9 cellular contexts compared by ENCODE assay signal in the genomic region with DNA sequence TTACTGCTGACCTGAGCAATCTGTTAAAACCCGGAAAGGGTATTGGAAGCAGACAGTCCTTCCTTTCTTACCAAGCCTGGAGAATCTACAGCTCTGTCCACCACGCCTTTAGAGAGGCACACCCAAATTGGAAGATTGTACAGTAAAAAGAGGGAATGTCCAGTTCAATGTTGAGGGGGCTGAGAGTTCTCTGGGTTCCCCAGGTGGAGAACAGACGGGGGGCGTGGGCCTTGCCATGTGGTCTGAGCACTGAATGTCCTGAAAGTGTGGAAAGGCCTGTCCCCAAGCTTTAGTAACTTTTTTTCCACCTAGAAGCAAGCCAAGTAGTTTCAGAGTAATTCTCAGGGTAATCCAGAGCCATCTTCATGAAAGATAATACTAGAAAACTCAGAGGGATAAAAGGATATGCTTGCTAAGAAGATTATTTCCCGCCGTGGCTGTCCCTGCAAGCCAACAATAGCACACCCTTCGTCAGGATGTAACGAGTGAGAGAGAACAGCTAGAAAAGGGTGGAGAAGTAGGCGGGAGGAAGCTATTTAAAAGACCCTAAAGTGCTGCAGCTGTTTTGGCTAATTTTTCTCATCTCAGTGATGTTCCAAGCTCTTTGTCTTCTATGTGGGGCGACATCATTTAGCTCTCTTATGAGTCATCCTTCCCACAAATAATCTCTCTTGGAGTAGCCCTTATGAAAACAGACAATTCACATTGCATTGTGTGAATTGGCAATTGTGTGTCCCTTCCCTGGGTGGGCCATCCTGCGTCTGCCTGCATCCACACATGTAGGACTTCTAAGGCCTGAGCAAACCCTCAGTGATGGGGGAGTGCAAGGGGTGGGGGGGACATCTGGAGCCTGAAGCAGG.
DNase-seq lines count a peak whose midpoint lies in the region; ATAC-seq and TF ChIP-seq lines count a peak whose summit lies in the region.
"Had no signal": no experiment of that assay in that cellular context is flagged by ENCODE, and none has a peak within 500 bp of the region (broad histone marks: within the 10 kb centered on the region; RNA-seq: fewer than 3 reads in every experiment).

No MANE protein-coding gene starts in this region.

- peak overlapping the region; percentile 19 for H3K4me3 ChIP-seq in WERI-Rb-1 (ENCODE audit: low read depth, low read length)
- no peak overlapping the region for H3K4me3 ChIP-seq in skin epidermis

- CTCF ChIA-PET in GM10248 (lab: Yijun Ruan, JAX), result interaction anchor here (1.6 to 1.8 kb wide), 2 partner anchors 9 to 19 kb away, joined by 5 read pairs; no protein-coding TSS in a partner anchor

- peak; percentile 40 to 94 for ATAC-seq in left cardiac atrium
- ATAC-seq in GM18873 (IDR thresholded peaks at IDR 0.05; ENCODE audit: low FRiP score, unreplicated experiment), result no peak
- no peak for ATAC-seq in HG02623 (IDR thresholded peaks at IDR 0.05; ENCODE audit: unreplicated experiment)

- POLR2A ChIA-PET in GM10248 (lab: Yijun Ruan, JAX), result no interaction called here

- peak; percentile 35 for DNase-seq in HS-5 (ENCODE audit: low read depth)
- DNase-seq in WERI-Rb-1, result peak; percentile 56
- peak; percentile 64 for DNase-seq in left cardiac atrium
- no peak for DNase-seq in GM10248 (ENCODE audit: extremely low spot score)
- DNase-seq in NCI-H1694 treated with DMSO at 0.1 percent for 48 hours (lab: John Stamatoyannopoulos, UW), result no peak
- DNase-seq: NCI-H1417 treated with DMSO at 0.1 percent for 48 hours had no signal

- H3K27me3 ChIP-seq in WERI-Rb-1 (ENCODE audit: insufficient read depth, low read depth, severe bottlenecking), result no peaks in the 10 kb centered on the region

- H3K9me3 ChIP-seq in WERI-Rb-1 (ENCODE audit: severe bottlenecking), result no peaks in the 10 kb centered on the region

- intact Hi-C loops in left cardiac atrium (cut with DNase I), result no loop called here

- TF ChIP-seq CTCF in WERI-Rb-1 (IDR thresholded peaks at IDR 0.05; ENCODE audit: low read depth, low read length) (no peak), GM10248 (IDR thresholded peaks at IDR 0.05; ENCODE audit: control extremely low read depth, extremely low read depth, low read depth, missing control alignments) (no peak)

- no peaks in the 10 kb centered on the region for H3K36me3 ChIP-seq in WERI-Rb-1

- peak overlapping the region; percentile 67 for H3K27ac ChIP-seq in WERI-Rb-1
- peak overlapping the region in 13 of 21 experiments; percentile 1 to 76 (median 44) for H3K27ac ChIP-seq in skin epidermis

Comparison
In these comparisons a context has a peak if more than half of its experiments do, and no peak if none do; other contexts are left out.
1. DNase-seq: peak in HS-5 (single experiment), WERI-Rb-1 (single experiment) and left cardiac atrium (single experiment); none in GM10248 (single experiment) and NCI-H1694 treated with DMSO at 0.1 percent for 48 hours (single experiment).
2. ATAC-seq: peak in left cardiac atrium (2 of 2); none in GM18873 (single experiment) and HG02623 (single experiment).